ENCODE assay signal across 16 cellular contexts in the genomic region with DNA sequence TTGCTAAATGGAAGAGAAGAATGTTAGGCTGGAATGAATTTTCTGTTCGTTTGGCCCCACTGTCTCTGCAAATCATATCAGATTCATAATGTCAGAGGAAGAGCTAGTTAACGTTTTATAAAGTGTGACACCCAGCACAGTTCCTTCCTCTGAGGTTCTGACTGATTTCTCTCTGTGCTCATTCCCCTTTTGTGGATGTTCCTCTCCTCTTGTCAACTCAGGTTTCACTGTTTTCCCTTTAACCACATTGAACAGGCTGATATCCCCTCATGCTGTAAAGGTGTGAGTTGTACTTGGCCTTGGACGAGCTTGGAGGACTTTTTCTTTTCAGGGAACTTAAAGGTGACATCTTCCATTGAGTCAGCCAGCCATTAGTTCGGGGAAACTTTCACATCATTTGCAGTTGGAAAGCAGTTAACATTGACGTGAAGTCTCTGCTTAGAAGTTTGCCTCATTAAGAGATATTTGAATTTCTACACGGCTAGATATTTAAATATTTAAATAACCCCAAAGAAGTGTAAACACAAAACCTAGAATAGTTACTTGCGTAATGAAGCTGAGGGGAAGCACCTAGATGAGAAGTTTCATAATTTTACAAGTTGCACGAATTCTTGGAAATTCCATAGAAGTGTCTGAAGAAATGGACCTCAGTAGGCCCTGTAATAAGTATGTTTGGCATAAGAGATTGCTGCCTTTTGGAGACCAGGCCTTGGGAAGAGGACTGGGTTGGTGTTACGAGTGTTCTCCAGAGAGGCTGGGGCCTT.
DNase-seq lines count a peak whose midpoint lies in the region; ATAC-seq and TF ChIP-seq lines count a peak whose summit lies in the region.
"Had no signal": no experiment of that assay in that cellular context is flagged by ENCODE, and none has a peak within 500 bp of the region (broad histone marks: within the 10 kb centered on the region; RNA-seq: fewer than 3 reads in every experiment).

No MANE protein-coding gene starts in this region.

- no peak for TF ChIP-seq POLR2A in erythroblast (IDR thresholded peaks at IDR 0.05; ENCODE audit: low read length)

- ATAC-seq in GM18868 (IDR thresholded peaks at IDR 0.05; ENCODE audit: unreplicated experiment) (peak; percentile 44), HG02610 (IDR thresholded peaks at IDR 0.05; ENCODE audit: unreplicated experiment) (peak; percentile 70), HG03439 (IDR thresholded peaks at IDR 0.05; ENCODE audit: unreplicated experiment) (peak; percentile 51), HG03442 (IDR thresholded peaks at IDR 0.05; ENCODE audit: unreplicated experiment) (no peak)

- DNase-seq in CD1c-positive myeloid dendritic cell (ENCODE audit: extremely low spot score) (peak; percentile 55), erythroblast (lab: John Stamatoyannopoulos, UW) (no peak), NCI-H2081 (lab: John Stamatoyannopoulos, UW) (no peak)
- DNase-seq in activated naive CD4-positive, alpha-beta T cell (lab: John Stamatoyannopoulos, UW): no peak
- DNase-seq: activated CD4-positive, alpha-beta T cell treated with anti-CD3 and anti-CD28 coated beads, Interleukin-2, amount 50 U/mL, for 4 hours; activated effector memory CD4-positive, alpha-beta T cell treated with Interleukin-2 at 50 U/mL for 16 hours; Karpas-422; NCI-H1930; NCI-H69; retina; Right ventricle myocardium superior; upper lobe of left lung had no signal
